8 cellular contexts compared by ENCODE assay signal in genomic region chr10:62054825-62055224, GRCh38.
DNase-seq lines count a peak whose midpoint lies in the region; ATAC-seq and TF ChIP-seq lines count a peak whose summit lies in the region.

No MANE protein-coding gene starts in this region.

- H3K27me3 Mint-ChIP-seq in activated naive CD4-positive, alpha-beta T cell treated with anti-CD3 and anti-CD28 coated beads, Interleukin-2, amount 50 U/mL, for 24 hours = no peaks in the 10 kb centered on the region

- no peak overlapping the region for H2BK15ac ChIP-seq in IMR-90 (ENCODE audit: low read depth, low read length)

- POLR2A ChIA-PET in IMR-90 (lab: Charles Lee; ENCODE audit: unreplicated experiment) = no interaction called here

- peak overlapping the region; percentile 100 for H3K4me2 ChIP-seq in IMR-90 (ENCODE audit: low read depth, low read length)

- H2BK5ac ChIP-seq in IMR-90 (ENCODE audit: low read depth, low read length, poor library complexity, severe bottlenecking) = peak overlapping the region; percentile 62

- H3K9me3 Mint-ChIP-seq in activated naive CD4-positive, alpha-beta T cell treated with anti-CD3 and anti-CD28 coated beads, Interleukin-2, amount 50 U/mL, for 24 hours = peaks cover 7% of the 10 kb centered on the region

- H2BK120ac ChIP-seq in IMR-90 (ENCODE audit: low read depth, low read length) = no peak overlapping the region

- TF ChIP-seq POLR2A in IMR-90 (IDR thresholded peaks at IDR 0.05; ENCODE audit: low read depth, low read length) (no peak), upper lobe of left lung (IDR thresholded peaks at IDR 0.05) (no peak)

- H2AK9ac ChIP-seq in IMR-90 (replicated peaks; ENCODE audit: low read depth, low read length, poor library complexity) = no peak overlapping the region

- peaks cover 19% of the 10 kb centered on the region for H3K9me1 ChIP-seq in IMR-90 (ENCODE audit: insufficient read depth, low read length)

- TF ChIP-seq RAD21 in IMR-90 (IDR thresholded peaks at IDR 0.05; ENCODE audit: low read length) = no peak

- H4K5ac ChIP-seq in IMR-90 (ENCODE audit: low read depth, low read length) = peak overlapping the region; percentile 39; the same call in 1 of the 2 replicates

- H3K4ac ChIP-seq in IMR-90 (ENCODE audit: low read depth, low read length) = no peak overlapping the region

- no TSS peak for BruUV-seq in IMR-90 (replicated peaks; lab: Mats Ljungman, UMichigan)

- peaks cover 80% of the 10 kb centered on the region for H4K20me1 ChIP-seq in IMR-90 (ENCODE audit: insufficient read depth, low read length)

- H4K91ac ChIP-seq in IMR-90 (ENCODE audit: insufficient read depth, low read depth, low read length) = no peak overlapping the region

- H3K27me3 ChIP-seq in IMR-90 (ENCODE audit: control insufficient read depth, insufficient read depth, low read length) = no peaks in the 10 kb centered on the region
- no peaks in the 10 kb centered on the region for H3K27me3 ChIP-seq in upper lobe of left lung

- peak overlapping the region; percentile 94 for H3K4me3 Mint-ChIP-seq in activated naive CD4-positive, alpha-beta T cell treated with anti-CD3 and anti-CD28 coated beads, Interleukin-2, amount 50 U/mL, for 24 hours

- ATAC-seq in IMR-90 (ENCODE audit: low read depth) (no peak), upper lobe of left lung (ENCODE audit: low FRiP score in 2 of 2) (no peak)

- CTCF ChIA-PET in IMR-90 (lab: Yijun Ruan, JAX) = interaction anchor here (0.6 to 2.7 kb wide), 4 partner anchors 158 to 463 kb away, joined by 3 to 8 read pairs (median 3); no protein-coding TSS in a partner anchor

- no peak overlapping the region for H4K8ac ChIP-seq in IMR-90 (ENCODE audit: low read depth in 2 of 2, low read length in 2 of 2)

- H3K23ac ChIP-seq in IMR-90 (ENCODE audit: low read depth, low read length) = peak overlapping the region; percentile 76; the same call in 1 of the 2 replicates

- peak overlapping the region; percentile 60; the same call in 1 of the 2 replicates for H3K27ac ChIP-seq in IMR-90 (ENCODE audit: insufficient read depth, low read length)
- peak overlapping the region in 3 of 4 donors; percentile 50 to 73 (median 64) for H3K27ac ChIP-seq in upper lobe of left lung

- H3K9ac ChIP-seq in IMR-90 (ENCODE audit: low read depth, low read length) = peak overlapping the region; percentile 87

- TF ChIP-seq EP300 in upper lobe of left lung (IDR thresholded peaks at IDR 0.05) = no peak

- peaks cover 94% of the 10 kb centered on the region for H3K4me1 Mint-ChIP-seq in activated naive CD4-positive, alpha-beta T cell treated with anti-CD3 and anti-CD28 coated beads, Interleukin-2, amount 50 U/mL, for 24 hours

- peaks cover 77% of the 10 kb centered on the region for H3K36me3 Mint-ChIP-seq in activated naive CD4-positive, alpha-beta T cell treated with anti-CD3 and anti-CD28 coated beads, Interleukin-2, amount 50 U/mL, for 24 hours

- no CpG with 5 or more reads among the region's 1 CpG for WGBS in IMR-90 (ENCODE audit: extremely low coverage in 2 of 2, insufficient read length in 1 of 2), 2 experiments
- 67 to 74% methylated on average over 1 of the region's 1 CpG for WGBS in upper lobe of left lung, 2 donors

- intact Hi-C loops in IMR-90 (cut with micrococcal nuclease) = loop anchor here (10.0 kb wide), 2 partner anchors 300 to 1240 kb away; no protein-coding TSS in a partner anchor

- TF ChIP-seq CTCF in IMR-90 (conservative IDR thresholded peaks at IDR 0.05; ENCODE audit: low read depth, low read length) (no peak), foreskin fibroblast (IDR thresholded peaks at IDR 0.05; ENCODE audit: low read depth, low read length) (no peak), upper lobe of left lung (IDR thresholded peaks at IDR 0.05) (no peak)

- in situ Hi-C loops in IMR-90 (cut with MboI; ENCODE audit: low sequenced_read_pairs) = loop anchor here (5.0 kb wide), 1 partner anchor 153 kb away; the partner anchor contains the start of gene ARID5B

- peaks cover 25% of the 10 kb centered on the region for H3K4me1 ChIP-seq in IMR-90 (ENCODE audit: control insufficient read depth, insufficient read depth, low read length)
- H3K4me1 ChIP-seq in upper lobe of left lung = peaks cover 23 to 59% (median 46%) of the 10 kb centered on the region in 4 donors

- dilution Hi-C loops in IMR-90 (cut with HindIII; ENCODE audit: low sequenced_read_pairs, unreplicated experiment) = no loop called here

- peaks cover 0 to 63% of the 10 kb centered on the region in 2 experiments; a peak in 2 of 4 replicates for H3K79me1 ChIP-seq in IMR-90 (ENCODE audit: low read depth in 1 of 2, low read length in 2 of 2)

- no peak overlapping the region for H2AFZ ChIP-seq in IMR-90 (replicated peaks; ENCODE audit: low read length, poor library complexity)

- H3K14ac ChIP-seq in IMR-90 (replicated peaks; ENCODE audit: low read depth, low read length) = peak overlapping the region; percentile 67

- H3K9me3 ChIP-seq in IMR-90 (ENCODE audit: control insufficient read depth, insufficient read depth, low read length) (no peaks in the 10 kb centered on the region), upper lobe of left lung (no peaks in the 10 kb centered on the region)

- H3K18ac ChIP-seq in IMR-90 (ENCODE audit: low read depth, low read length) = peak overlapping the region; percentile 87

- H2AK5ac ChIP-seq in IMR-90 (ENCODE audit: low read depth, low read length) = no peak overlapping the region

- no peak overlapping the region for H3K56ac ChIP-seq in IMR-90 (ENCODE audit: extremely low read depth, insufficient read depth, low read length)

- DNase-seq in activated naive CD4-positive, alpha-beta T cell treated with anti-CD3 and anti-CD28 coated beads, Interleukin-2, amount 50 U/mL, for 16 hours = no peak
- DNase-seq in IMR-90 = no peak
- no peak for DNase-seq in foreskin fibroblast
- no peak for DNase-seq in upper lobe of left lung
- DNase-seq in HPDE6-E6E7 (ENCODE audit: extremely low spot score) = no peak
- no peak for DNase-seq in NCI-H510A (lab: John Stamatoyannopoulos, UW)
- DNase-seq in DMS53 treated with DMSO at 0.1 percent for 48 hours (lab: John Stamatoyannopoulos, UW; ENCODE audit: unreplicated experiment) = no peak

- H3K4me3 ChIP-seq in IMR-90 (ENCODE audit: insufficient read depth, low read depth, low read length) = peak overlapping the region; percentile 31; the same call in 1 of the 2 replicates
- peak overlapping the region; percentile 75 to 93 for H3K4me3 ChIP-seq in foreskin fibroblast (ENCODE audit: low read depth in 1 of 2, low read length in 2 of 2)
- no peak overlapping the region for H3K4me3 ChIP-seq in upper lobe of left lung

- H3K27ac Mint-ChIP-seq in activated naive CD4-positive, alpha-beta T cell treated with anti-CD3 and anti-CD28 coated beads, Interleukin-2, amount 50 U/mL, for 24 hours = peak overlapping the region; percentile 93

- H2BK20ac ChIP-seq in IMR-90 (ENCODE audit: low read depth, low read length) = no peak overlapping the region

- H3K36me3 ChIP-seq in IMR-90 (ENCODE audit: control insufficient read depth, insufficient read depth, low read length) = peaks cover 81% of the 10 kb centered on the region
- peaks cover 0 to 34% (median 2%) of the 10 kb centered on the region in 4 donors for H3K36me3 ChIP-seq in upper lobe of left lung

TF ChIP-seq in IMR-90, 13 proteins besides CTCF, POLR2A, EP300 and RAD21:
- TF ChIP-seq, protein P1, sequence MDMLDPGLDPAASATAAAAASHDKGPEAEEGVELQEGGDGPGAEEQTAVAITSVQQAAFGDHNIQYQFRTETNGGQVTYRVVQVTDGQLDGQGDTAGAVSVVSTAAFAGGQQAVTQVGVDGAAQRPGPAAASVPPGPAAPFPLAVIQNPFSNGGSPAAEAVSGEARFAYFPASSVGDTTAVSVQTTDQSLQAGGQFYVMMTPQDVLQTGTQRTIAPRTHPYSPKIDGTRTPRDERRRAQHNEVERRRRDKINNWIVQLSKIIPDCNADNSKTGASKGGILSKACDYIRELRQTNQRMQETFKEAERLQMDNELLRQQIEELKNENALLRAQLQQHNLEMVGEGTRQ (IDR thresholded peaks at IDR 0.05; ENCODE audit: low read depth, low read length) = no peak
- TF ChIP-seq CHD1 (IDR thresholded peaks at IDR 0.05; ENCODE audit: low read depth, low read length) (no peak), NFE2L2 (IDR thresholded peaks at IDR 0.05; ENCODE audit: low read depth, low read length) (no peak), SMC3 (IDR thresholded peaks at IDR 0.05; ENCODE audit: low read depth, low read length) (no peak), MXI1 (IDR thresholded peaks at IDR 0.05; ENCODE audit: borderline replicate concordance, low read depth, low read length) (no peak), MAZ (IDR thresholded peaks at IDR 0.05; ENCODE audit: borderline replicate concordance, low read depth, low read length) (no peak), BHLHE40 (IDR thresholded peaks at IDR 0.05; ENCODE audit: low read depth, low read length) (no peak), RCOR1 (IDR thresholded peaks at IDR 0.05; ENCODE audit: insufficient replicate concordance, low read length) (no peak), CEBPB (IDR thresholded peaks at IDR 0.05; ENCODE audit: low read depth, low read length) (no peak), RFX5 (IDR thresholded peaks at IDR 0.05; ENCODE audit: low read depth, low read length) (no peak)

Comparison
In these comparisons a context has a peak if more than half of its experiments do, and no peak if none do; other contexts are left out.
1. H3K4me3 ChIP-seq: peak in IMR-90 (single experiment) and foreskin fibroblast (2 of 2); none in upper lobe of left lung (0 of 4).